11 cellular contexts compared by ENCODE assay signal in the genomic region with DNA sequence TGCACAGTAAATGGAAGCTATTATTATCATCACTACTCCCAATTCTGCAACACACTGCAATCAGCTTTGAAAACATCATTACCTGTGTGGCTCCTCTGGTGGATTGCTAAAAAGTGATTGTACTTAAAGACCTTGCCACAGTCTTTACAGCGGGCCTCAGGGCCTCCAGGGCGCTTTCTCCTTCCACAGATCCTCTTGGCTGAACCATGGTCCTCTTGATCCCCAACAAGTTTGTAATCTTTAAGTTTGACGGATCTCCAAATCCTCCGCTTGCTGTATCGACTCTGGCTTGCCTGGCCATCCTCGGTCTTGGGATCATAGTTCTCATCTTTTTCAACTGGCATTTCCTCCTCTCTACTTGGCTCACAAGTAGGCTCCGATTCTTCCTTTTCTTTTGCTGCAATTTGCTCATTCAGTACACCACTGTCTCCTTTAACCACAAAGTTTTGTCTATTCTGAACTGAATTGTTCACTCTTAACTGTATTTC. TPM values are rescaled to one million over a fixed set of nuclear protein-coding genes. Genes with fewer than 3 reads are reported as not detected.
DNase-seq lines count a peak whose midpoint lies in the region; ATAC-seq and TF ChIP-seq lines count a peak whose summit lies in the region.
"Had no signal": no experiment of that assay in that cellular context is flagged by ENCODE, and none has a peak within 500 bp of the region (broad histone marks: within the 10 kb centered on the region; RNA-seq: fewer than 3 reads in every experiment).

No MANE protein-coding gene starts in this region.

- no peak for DNase-seq in stimulated activated naive CD8-positive, alpha-beta T cell treated with anti-CD3 and anti-CD28 coated beads, Interleukin-15, Interleukin-2, amounts not matched to agents 100 U/mL and 50 U/mL, for 24 hours
- DNase-seq in activated CD8-positive, alpha-beta T cell treated with anti-CD3 and anti-CD28 coated beads for 36 hours, result no peak
- DNase-seq in immature natural killer cell (no peak), vagina (ENCODE audit: extremely low spot score in 2 of 2) (peak; percentile 25 to 58), tibial nerve (ENCODE audit: low spot score in 2 of 2) (no peak), DMS153 (lab: John Stamatoyannopoulos, UW) (no peak), EL (no peak)
- DNase-seq: effector CD4-positive, alpha-beta T cell; hypothalamus; MG63 had no signal

- H3K27ac ChIP-seq in vagina (no peak overlapping the region), tibial nerve (no peak overlapping the region)

- 94 to 96% methylated on average over 7 of the region's 7 CpGs for WGBS in tibial nerve, 2 donors

- H3K4me1 Mint-ChIP-seq in stimulated activated naive CD8-positive, alpha-beta T cell treated with anti-CD3 and anti-CD28 coated beads, Interleukin-15, Interleukin-2, amounts not matched to agents 100 ng/mL and 50 ng/mL, for 24 hours (ENCODE audit: low read depth), result peaks cover 71% of the 10 kb centered on the region
- peaks cover 53% of the 10 kb centered on the region for H3K4me1 Mint-ChIP-seq in activated CD8-positive, alpha-beta T cell treated with anti-CD3 and anti-CD28 coated beads for 36 hours (ENCODE audit: low read depth)
- H3K4me1 Mint-ChIP-seq in immature natural killer cell, result peaks cover 59 to 74% of the 10 kb centered on the region in 2 donors

- peaks cover 0 to 11% of the 10 kb centered on the region in 2 donors for H3K36me3 ChIP-seq in vagina
- H3K36me3 ChIP-seq in tibial nerve, result peaks cover 0 to 36% (median 0%) of the 10 kb centered on the region in 3 donors

- H3K27me3 ChIP-seq in vagina (no peaks in the 10 kb centered on the region), tibial nerve (no peaks in the 10 kb centered on the region)
- H3K27me3 ChIP-seq: MG63 had no signal

- H3K4me3 ChIP-seq in vagina, result no peak overlapping the region
- no peak overlapping the region for H3K4me3 ChIP-seq in tibial nerve

- peak overlapping the region; percentile 16 for H3K27ac Mint-ChIP-seq in stimulated activated naive CD8-positive, alpha-beta T cell treated with anti-CD3 and anti-CD28 coated beads, Interleukin-15, Interleukin-2, amounts not matched to agents 100 ng/mL and 50 ng/mL, for 24 hours
- H3K27ac Mint-ChIP-seq in activated CD8-positive, alpha-beta T cell treated with anti-CD3 and anti-CD28 coated beads for 36 hours, result peak overlapping the region; percentile 22
- peak overlapping the region in 3 of 6 donors; percentile 9 to 80 (median 73) for H3K27ac Mint-ChIP-seq in immature natural killer cell

- peaks cover 54% of the 10 kb centered on the region for H3K36me3 Mint-ChIP-seq in stimulated activated naive CD8-positive, alpha-beta T cell treated with anti-CD3 and anti-CD28 coated beads, Interleukin-15, Interleukin-2, amounts not matched to agents 100 ng/mL and 50 ng/mL, for 24 hours (ENCODE audit: low read depth)
- peaks cover 55% of the 10 kb centered on the region for H3K36me3 Mint-ChIP-seq in activated CD8-positive, alpha-beta T cell treated with anti-CD3 and anti-CD28 coated beads for 36 hours (ENCODE audit: low read depth)
- H3K36me3 Mint-ChIP-seq in immature natural killer cell, result peaks cover 25 to 33% (median 29%) of the 10 kb centered on the region in 3 donors

- no peak for TF ChIP-seq CTCF in activated CD8-positive, alpha-beta T cell treated with anti-CD3 and anti-CD28 coated beads for 36 hours (IDR thresholded peaks at IDR 0.05)
- TF ChIP-seq CTCF in vagina (IDR thresholded peaks at IDR 0.05) (no peak), tibial nerve (IDR thresholded peaks at IDR 0.05) (no peak)

- intact Hi-C loops in activated CD8-positive, alpha-beta T cell treated with anti-CD3 and anti-CD28 coated beads for 36 hours (cut with micrococcal nuclease), result loop anchor here (5.0 kb wide), 1 partner anchor 39 kb away; the partner anchor contains the start of genes PPIL6 and SMPD2
- intact Hi-C loops in vagina (cut with DNase I), result no loop called here

- ATAC-seq in stimulated activated naive CD8-positive, alpha-beta T cell treated with anti-CD3 and anti-CD28 coated beads, Interleukin-15, Interleukin-2, amounts not matched to agents 100 U/mL and 50 U/mL, for 24 hours, result no peak
- no peak for ATAC-seq in activated CD8-positive, alpha-beta T cell treated with anti-CD3 and anti-CD28 coated beads for 36 hours

- POLR2A ChIA-PET in activated CD8-positive, alpha-beta T cell treated with anti-CD3 and anti-CD28 coated beads for 36 hours (lab: Charles Lee), result interaction anchor here (0.6 to 3.5 kb wide), 7 partner anchors 11 to 99 kb away, joined by 3 to 13 read pairs (median 5); partner anchors contain the start of gene CD164

- H3K9me3 ChIP-seq in vagina, result no peaks in the 10 kb centered on the region
- no peaks in the 10 kb centered on the region for H3K9me3 ChIP-seq in tibial nerve
- H3K9me3 ChIP-seq: MG63 had no signal

- CTCF ChIA-PET in activated CD8-positive, alpha-beta T cell treated with anti-CD3 and anti-CD28 coated beads for 36 hours (lab: Charles Lee), result interaction anchor here (0.8 to 2.0 kb wide), 4 partner anchors 9 to 40 kb away, joined by 3 to 10 read pairs (median 4); partner anchors contain the start of genes PPIL6 and SMPD2

- TF ChIP-seq POLR2A in vagina (IDR thresholded peaks at IDR 0.05) (no peak), tibial nerve (IDR thresholded peaks at IDR 0.05) (no peak)

- H3K4me3 Mint-ChIP-seq in stimulated activated naive CD8-positive, alpha-beta T cell treated with anti-CD3 and anti-CD28 coated beads, Interleukin-15, Interleukin-2, amounts not matched to agents 100 ng/mL and 50 ng/mL, for 24 hours, result peak overlapping the region; percentile 99
- H3K4me3 Mint-ChIP-seq in activated CD8-positive, alpha-beta T cell treated with anti-CD3 and anti-CD28 coated beads for 36 hours, result peak overlapping the region; percentile 96
- H3K4me3 Mint-ChIP-seq in immature natural killer cell, result peak overlapping the region; percentile 54 to 97 (median 92)

- H3K27me3 Mint-ChIP-seq in stimulated activated naive CD8-positive, alpha-beta T cell treated with anti-CD3 and anti-CD28 coated beads, Interleukin-15, Interleukin-2, amounts not matched to agents 100 ng/mL and 50 ng/mL, for 24 hours, result no peaks in the 10 kb centered on the region
- H3K27me3 Mint-ChIP-seq in activated CD8-positive, alpha-beta T cell treated with anti-CD3 and anti-CD28 coated beads for 36 hours, result no peaks in the 10 kb centered on the region
- peaks cover 7 to 11% (median 8%) of the 10 kb centered on the region in 3 donors for H3K27me3 Mint-ChIP-seq in immature natural killer cell (ENCODE audit: low read depth in 3 of 3)

- no peaks in the 10 kb centered on the region for H3K9me3 Mint-ChIP-seq in stimulated activated naive CD8-positive, alpha-beta T cell treated with anti-CD3 and anti-CD28 coated beads, Interleukin-15, Interleukin-2, amounts not matched to agents 100 ng/mL and 50 ng/mL, for 24 hours
- no peaks in the 10 kb centered on the region for H3K9me3 Mint-ChIP-seq in activated CD8-positive, alpha-beta T cell treated with anti-CD3 and anti-CD28 coated beads for 36 hours
- no peaks in the 10 kb centered on the region for H3K9me3 Mint-ChIP-seq in immature natural killer cell

- H3K4me1 ChIP-seq in vagina (peaks cover 60% of the 10 kb centered on the region), tibial nerve (peaks cover 3 to 73% (median 38%) of the 10 kb centered on the region in 4 donors)

- no peak for TF ChIP-seq EP300 in tibial nerve (IDR thresholded peaks at IDR 0.05)

RNA-seq across cellular contexts. Expression of gene ZBTB24, which starts 2.0 kb away (rescaled TPM):
- 10 to 100 TPM; 10.5 to 11.8 TPM for total RNA-seq in activated CD8-positive, alpha-beta T cell treated with anti-CD3 and anti-CD28 coated beads for 36 hours
- 1 to 10 TPM; 3.1 to 6.6 (median 4.1) TPM for polyA plus RNA-seq in immature natural killer cell
- total RNA-seq in vagina (6.6 TPM), tibial nerve (1 to 10 TPM; 6.5 to 9.6 (median 8.0) TPM)

RNA-seq across cellular contexts. Expression of gene MICAL1, which starts 25.5 kb away (rescaled TPM):
- total RNA-seq in activated CD8-positive, alpha-beta T cell treated with anti-CD3 and anti-CD28 coated beads for 36 hours, result 10 to 100 TPM; 17.7 TPM
- 10 to 100 TPM in 1 of 3 donors, 1 to 10 TPM in 2; 7.5 to 13.4 (median 9.5) TPM for polyA plus RNA-seq in immature natural killer cell
- total RNA-seq in vagina (54.0 TPM), tibial nerve (10 to 100 TPM; 45.4 to 91.0 (median 70.3) TPM)

RNA-seq across cellular contexts. Expression of gene SMPD2, which starts 40.5 kb away (rescaled TPM):
- total RNA-seq in activated CD8-positive, alpha-beta T cell treated with anti-CD3 and anti-CD28 coated beads for 36 hours, result 1 to 10 TPM; 8.7 to 9.6 TPM
- polyA plus RNA-seq in immature natural killer cell, result 10 to 100 TPM; 10.2 to 19.0 (median 13.2) TPM
- total RNA-seq in vagina (21.4 TPM), tibial nerve (10 to 100 TPM; 12.6 to 32.4 (median 17.1) TPM)

RNA-seq across cellular contexts. Expression of gene PPIL6, which starts 40.6 kb away (rescaled TPM):
- total RNA-seq in activated CD8-positive, alpha-beta T cell treated with anti-CD3 and anti-CD28 coated beads for 36 hours, result under 1 TPM; 0.27 to 0.38 TPM
- 1 to 10 TPM in 1 of 3 donors, under 1 TPM in 2; 0.15 to 1.0 (median 0.44) TPM for polyA plus RNA-seq in immature natural killer cell
- total RNA-seq in vagina (3.9 TPM), tibial nerve (10 to 100 TPM in 1 of 4 donors, 1 to 10 TPM in 3; 1.2 to 16.5 (median 4.8) TPM)

Comparison
In these comparisons a context has a peak if more than half of its experiments do, and no peak if none do; other contexts are left out.
1. DNase-seq: peak in vagina (2 of 2); none in stimulated activated naive CD8-positive, alpha-beta T cell treated with anti-CD3 and anti-CD28 coated beads, Interleukin-15, Interleukin-2, amounts not matched to agents 100 U/mL and 50 U/mL, for 24 hours (single experiment), activated CD8-positive, alpha-beta T cell treated with anti-CD3 and anti-CD28 coated beads for 36 hours (single experiment), immature natural killer cell (0 of 3), tibial nerve (0 of 2), DMS153 (single experiment) and EL (single experiment).
2. Peak in every context shown above with its lines, with median percentiles within 50 percentile points of each other: H3K4me3 Mint-ChIP-seq.